ENCODE assay signal across 1 cellular context in the genomic region with DNA sequence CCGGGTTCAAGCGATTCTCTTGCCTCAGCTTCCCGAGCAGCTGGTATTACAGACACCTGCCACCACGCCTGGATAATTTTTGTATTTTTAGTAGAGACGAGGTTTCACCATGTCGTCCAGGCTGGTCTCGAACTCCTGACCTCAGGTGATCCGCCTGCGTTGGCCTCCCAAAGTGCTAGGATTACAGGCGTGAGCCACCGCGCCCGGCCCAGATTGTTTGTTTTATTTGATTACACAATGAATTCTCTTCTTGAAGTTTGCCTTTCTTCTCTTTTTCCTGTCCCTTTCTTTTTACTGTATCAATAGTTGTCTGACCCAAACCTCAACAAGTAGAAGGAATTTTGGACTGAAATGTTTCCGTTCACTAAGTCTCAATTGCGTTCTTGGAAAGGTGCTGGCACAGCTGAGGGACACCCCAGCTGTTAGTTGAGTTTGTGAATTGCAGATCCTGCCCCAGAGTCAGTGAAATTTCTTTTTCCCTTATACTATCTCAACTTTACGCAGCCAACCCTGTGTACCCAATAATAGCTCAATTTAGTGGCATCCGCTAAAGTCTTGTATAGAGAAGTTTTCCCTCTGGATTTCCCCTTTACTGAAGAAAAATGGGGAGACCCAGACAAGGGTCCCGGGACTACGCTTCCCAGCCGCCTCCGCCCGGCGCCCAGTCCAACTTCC.
TF ChIP-seq lines count a peak whose summit lies in the region.

No MANE protein-coding gene starts in this region.

TF ChIP-seq in IMR-90, 13 proteins besides CTCF, POLR2A, EP300 and RAD21:
- TF ChIP-seq CEBPB (IDR thresholded peaks at IDR 0.05; ENCODE audit: low read depth, low read length) (no peak), BHLHE40 (IDR thresholded peaks at IDR 0.05; ENCODE audit: low read depth, low read length) (no peak), MAZ (IDR thresholded peaks at IDR 0.05; ENCODE audit: borderline replicate concordance, low read depth, low read length) (no peak), MXI1 (IDR thresholded peaks at IDR 0.05; ENCODE audit: borderline replicate concordance, low read depth, low read length) (no peak), CHD1 (IDR thresholded peaks at IDR 0.05; ENCODE audit: low read depth, low read length) (no peak), RCOR1 (IDR thresholded peaks at IDR 0.05; ENCODE audit: insufficient replicate concordance, low read length) (no peak), FOS (IDR thresholded peaks at IDR 0.05; ENCODE audit: low read depth, low read length) (no peak), NFE2L2 (IDR thresholded peaks at IDR 0.05; ENCODE audit: low read depth, low read length) (no peak), MAFK (IDR thresholded peaks at IDR 0.05; ENCODE audit: low read depth, low read length) (no peak), RFX5 (IDR thresholded peaks at IDR 0.05; ENCODE audit: low read depth, low read length) (no peak), SMC3 (IDR thresholded peaks at IDR 0.05; ENCODE audit: low read depth, low read length) (no peak)
- TF ChIP-seq, protein P1, sequence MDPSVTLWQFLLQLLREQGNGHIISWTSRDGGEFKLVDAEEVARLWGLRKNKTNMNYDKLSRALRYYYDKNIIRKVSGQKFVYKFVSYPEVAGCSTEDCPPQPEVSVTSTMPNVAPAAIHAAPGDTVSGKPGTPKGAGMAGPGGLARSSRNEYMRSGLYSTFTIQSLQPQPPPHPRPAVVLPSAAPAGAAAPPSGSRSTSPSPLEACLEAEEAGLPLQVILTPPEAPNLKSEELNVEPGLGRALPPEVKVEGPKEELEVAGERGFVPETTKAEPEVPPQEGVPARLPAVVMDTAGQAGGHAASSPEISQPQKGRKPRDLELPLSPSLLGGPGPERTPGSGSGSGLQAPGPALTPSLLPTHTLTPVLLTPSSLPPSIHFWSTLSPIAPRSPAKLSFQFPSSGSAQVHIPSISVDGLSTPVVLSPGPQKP (IDR thresholded peaks at IDR 0.05; ENCODE audit: borderline replicate concordance, low read depth, low read length): no peak
- TF ChIP-seq, protein P2, sequence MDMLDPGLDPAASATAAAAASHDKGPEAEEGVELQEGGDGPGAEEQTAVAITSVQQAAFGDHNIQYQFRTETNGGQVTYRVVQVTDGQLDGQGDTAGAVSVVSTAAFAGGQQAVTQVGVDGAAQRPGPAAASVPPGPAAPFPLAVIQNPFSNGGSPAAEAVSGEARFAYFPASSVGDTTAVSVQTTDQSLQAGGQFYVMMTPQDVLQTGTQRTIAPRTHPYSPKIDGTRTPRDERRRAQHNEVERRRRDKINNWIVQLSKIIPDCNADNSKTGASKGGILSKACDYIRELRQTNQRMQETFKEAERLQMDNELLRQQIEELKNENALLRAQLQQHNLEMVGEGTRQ (IDR thresholded peaks at IDR 0.05; ENCODE audit: low read depth, low read length): no peak
